Comparison of ENCODE assay signal across 26 cellular contexts in genomic region chr15:77305953-77306352, GRCh38.
"Had no signal": no experiment of that assay in that cellular context is flagged by ENCODE, and none has a peak within 500 bp of the region (broad histone marks: within the 10 kb centered on the region; RNA-seq: fewer than 3 reads in every experiment).

No MANE protein-coding gene starts in this region.

- H3K9ac ChIP-seq: neural progenitor cell, parathyroid adenoma had no signal

- DNase-seq: naive thymus-derived CD4-positive, alpha-beta T cell; natural killer cell; occipital lobe; ovary; posterior cingulate gyrus; psoas muscle; right cardiac atrium; spleen; stimulated activated CD4-positive, alpha-beta T cell treated with anti-CD3 and anti-CD28 coated beads, Interleukin-12 subunit alpha, Interleukin-12 subunit beta, amount 100 ng/mL, for 4 hours; stimulated activated CD4-positive, alpha-beta T cell treated with anti-CD3 and anti-CD28 coated beads, Interleukin-1b, Interleukin-23, amount 100 ng/mL, for 48 hours; stimulated activated CD4-positive, alpha-beta T cell treated with anti-CD3 and anti-CD28 coated beads, Interleukin-4, amount 100 ng/mL, for 24 hours; stimulated activated naive B cell treated with anti-CD40 and anti-IgM and Interleukin-4, amounts not matched to agents 10 μg/mL and 1 μg/mL and 100 μg/mL, for 72 hours; stimulated activated naive CD4-positive, alpha-beta T cell treated with Interleukin-2 at 50 U/mL for 16 hours; stomach; thyroid gland; trophoblast cell; upper lobe of left lung; uterus had no signal

- H3K79me2 ChIP-seq: parathyroid adenoma had no signal

- H3K4me3 ChIP-seq: neural progenitor cell, ovary, psoas muscle, skin epidermis, smooth muscle cell, spleen, stomach, thoracic aorta, thyroid gland, tibial nerve, upper lobe of left lung, uterus had no signal

- H3K27me3 ChIP-seq: neural progenitor cell, ovary, spleen, stomach, thyroid gland, tibial nerve, upper lobe of left lung, uterus had no signal

- H3K4me2 ChIP-seq: neural progenitor cell, smooth muscle cell had no signal

- H3K27ac ChIP-seq: neural progenitor cell, ovary, parathyroid adenoma, psoas muscle, skin epidermis, stomach, thoracic aorta, thyroid gland, tibial nerve, upper lobe of left lung, uterus had no signal

- H3K9me3 ChIP-seq: ovary, psoas muscle, spleen, stomach, thoracic aorta, thyroid gland, tibial nerve, upper lobe of left lung, uterus had no signal

- H3K36me3 ChIP-seq: neural progenitor cell, ovary, spleen, stomach, thoracic aorta, thyroid gland, tibial nerve, upper lobe of left lung, uterus had no signal

- H3K4me1 ChIP-seq: neural progenitor cell, parathyroid adenoma, psoas muscle, uterus had no signal

- ATAC-seq: naive thymus-derived CD4-positive, alpha-beta T cell; natural killer cell; psoas muscle; sciatic nerve; stimulated activated effector memory CD8-positive, alpha-beta T cell treated with anti-CD3 and anti-CD28 coated beads, Interleukin-12 subunit alpha, Interleukin-12 subunit beta, amount 100 ng/mL, for 72 hours; stimulated activated naive B cell treated with anti-CD40 and anti-IgM and Interleukin-4, amounts not matched to agents 10 μg/mL and 1 μg/mL and 100 μg/mL, for 72 hours had no signal

- H2AFZ ChIP-seq: neural progenitor cell, parathyroid adenoma had no signal
